Comparison of ENCODE assay signal across 20 cellular contexts in genomic region chr3:11198070-11198469, GRCh38. TPM values are rescaled to one million over a fixed set of nuclear protein-coding genes. Genes with fewer than 3 reads are reported as not detected.
DNase-seq lines count a peak whose midpoint lies in the region; ATAC-seq, FAIRE-seq and TF ChIP-seq lines count a peak whose summit lies in the region.
"Had no signal": no experiment of that assay in that cellular context is flagged by ENCODE, and none has a peak within 500 bp of the region (broad histone marks: within the 10 kb centered on the region; RNA-seq: fewer than 3 reads in every experiment).

No MANE protein-coding gene starts in this region.

- H3K4me3 ChIP-seq in SK-N-SH (ENCODE audit: low read depth in 2 of 2, low read length in 1 of 2) = peak overlapping the region in 1 of 2 experiments; percentile 12; a peak in 1 of 4 replicates
- no peak overlapping the region for H3K4me3 ChIP-seq in fibroblast of lung (replicated peaks in 1 of 4; ENCODE audit: control extremely low read depth in 1 of 4, insufficient read depth in 1 of 4, low read depth in 3 of 4, low read length in 4 of 4)
- no peak overlapping the region for H3K4me3 ChIP-seq in neutrophil (ENCODE audit: low read depth in 1 of 2, low read length in 1 of 2)
- no peak overlapping the region for H3K4me3 ChIP-seq in H7 (ENCODE audit: insufficient read depth, low read depth, low read length)
- H3K4me3 ChIP-seq: GM23248, MG63 had no signal

- H4K20me1 ChIP-seq in SK-N-SH (ENCODE audit: insufficient read depth) (no peaks in the 10 kb centered on the region), fibroblast of lung (ENCODE audit: control insufficient read depth, extremely low read depth, insufficient read depth, low read length) (no peaks in the 10 kb centered on the region)

- peaks cover 7% of the 10 kb centered on the region for H3K4me1 Mint-ChIP-seq in activated T-helper 17 cell treated with anti-CD3 and anti-CD28 coated beads, Interleukin-2, amount 50 U/mL, for 72 hours

- no peak overlapping the region for H3K27ac Mint-ChIP-seq in activated T-helper 17 cell treated with anti-CD3 and anti-CD28 coated beads, Interleukin-2, amount 50 U/mL, for 72 hours

- peaks cover 31 to 38% of the 10 kb centered on the region in 2 experiments for H3K4me1 ChIP-seq in SK-N-SH (ENCODE audit: control insufficient read depth in 1 of 2, insufficient read depth in 2 of 2, low read depth in 1 of 2, low read length in 1 of 2)
- H3K4me1 ChIP-seq in fibroblast of lung (ENCODE audit: control insufficient read depth, extremely low read depth, insufficient read depth, low read length) = peaks cover 39% of the 10 kb centered on the region
- peaks cover 72 to 73% of the 10 kb centered on the region in 2 experiments for H3K4me1 ChIP-seq in neutrophil (ENCODE audit: control insufficient read depth in 1 of 2, insufficient read depth in 1 of 2, low read depth in 1 of 2, low read length in 1 of 2)
- H3K4me1 ChIP-seq: Caco-2 had no signal

- no peaks in the 10 kb centered on the region for H3K9me2 ChIP-seq in SK-N-SH

- peak; percentile 36 for DNase-seq in EH (ENCODE audit: low read depth)
- DNase-seq in SK-N-SH = no peak
- DNase-seq in fibroblast of lung (ENCODE audit: low read depth in 2 of 2) = peak in 1 of 2 donors; percentile 52
- no peak for DNase-seq in D721Med (ENCODE audit: insufficient read length, low spot score)
- DNase-seq in H7 = no peak
- no peak for DNase-seq in activated effector memory CD4-positive, alpha-beta T cell treated with anti-CD3 and anti-CD28 coated beads, Interleukin-2, amount 50 U/mL, for 16 hours
- DNase-seq: Caco-2, MG63, NCI-H1092 treated with DMSO at 0.1 percent for 48 hours, NCI-H1694, NCI-H2107, NCI-H748 treated with DMSO at 0.1 percent for 48 hours, SIG-M5 had no signal

- WGBS in SK-N-SH (ENCODE audit: low lambda C conversion rate) = 22% methylated on average over 8 of the region's 8 CpGs

- ATAC-seq in activated T-helper 17 cell treated with anti-CD3 and anti-CD28 coated beads, Interleukin-2, amount 50 U/mL, for 72 hours (replicated peaks) = no peak

- H3K9ac ChIP-seq in SK-N-SH (peak overlapping the region; percentile 56), fibroblast of lung (ENCODE audit: insufficient read depth, low read length) (no peak overlapping the region)
- H3K9ac ChIP-seq: GM23248 had no signal

- peaks cover 36% of the 10 kb centered on the region for H3K27me3 Mint-ChIP-seq in activated T-helper 17 cell treated with anti-CD3 and anti-CD28 coated beads, Interleukin-2, amount 50 U/mL, for 72 hours

- peaks cover 78% of the 10 kb centered on the region for H3F3A ChIP-seq in SK-N-SH (replicated peaks; ENCODE audit: insufficient read depth)

- H2AFZ ChIP-seq in SK-N-SH (ENCODE audit: low read depth) (no peak overlapping the region; the same call in 1 of the 2 replicates), fibroblast of lung (ENCODE audit: low read length) (no peak overlapping the region)
- H2AFZ ChIP-seq: GM23248 had no signal

- H3K4me3 Mint-ChIP-seq in activated T-helper 17 cell treated with anti-CD3 and anti-CD28 coated beads, Interleukin-2, amount 50 U/mL, for 72 hours = no peak overlapping the region
- H3K4me3 Mint-ChIP-seq: CD14-positive monocyte had no signal

- no peaks in the 10 kb centered on the region for H3K27me3 ChIP-seq in SK-N-SH (ENCODE audit: insufficient read depth)
- H3K27me3 ChIP-seq in fibroblast of lung (ENCODE audit: control insufficient read depth, insufficient read depth, low read length) = no peaks in the 10 kb centered on the region
- H3K27me3 ChIP-seq in neutrophil = no peaks in the 10 kb centered on the region
- no peaks in the 10 kb centered on the region for H3K27me3 ChIP-seq in H7 (ENCODE audit: control insufficient read depth, insufficient read depth, low read length)
- H3K27me3 ChIP-seq: MG63 had no signal

- TF ChIP-seq EP300 in SK-N-SH (IDR thresholded peaks at IDR 0.05; ENCODE audit: borderline replicate concordance in 1 of 2, low read depth in 1 of 2, low read length in 1 of 2) = no peak; a peak in 1 of 4 replicates

- FAIRE-seq in D721Med (lab: Jason Lieb, UNC) = no peak
- FAIRE-seq: G401.6, GM12891, RCC 7860 had no signal

- TF ChIP-seq RAD21 in SK-N-SH (IDR thresholded peaks at IDR 0.05; ENCODE audit: low read length) = no peak

- no peak for TF ChIP-seq CTCF in SK-N-SH (IDR thresholded peaks at IDR 0.05)
- TF ChIP-seq CTCF in fibroblast of lung (conservative IDR thresholded peaks at IDR 0.05 in 1 of 2, IDR thresholded peaks at IDR 0.05 in 1 of 2; ENCODE audit: low read depth in 1 of 2, low read length in 2 of 2) = no peak
- no peak for TF ChIP-seq CTCF in neutrophil (IDR thresholded peaks at IDR 0.05)
- TF ChIP-seq CTCF in D721Med (IDR thresholded peaks at IDR 0.05; ENCODE audit: insufficient read depth, missing control alignments) = no peak

- H3K9me3 ChIP-seq in SK-N-SH = no peaks in the 10 kb centered on the region
- H3K9me3 ChIP-seq in fibroblast of lung (ENCODE audit: control insufficient read depth, insufficient read depth, low read depth, low read length) = no peaks in the 10 kb centered on the region
- H3K9me3 ChIP-seq in neutrophil = no peaks in the 10 kb centered on the region
- H3K9me3 ChIP-seq: Caco-2, MG63 had no signal

- peaks cover 0 to 9% of the 10 kb centered on the region in 2 experiments for H3K36me3 ChIP-seq in SK-N-SH (replicated peaks in 1 of 2; ENCODE audit: control insufficient read depth in 1 of 2, insufficient read depth in 2 of 2, low read length in 1 of 2)
- no peaks in the 10 kb centered on the region for H3K36me3 ChIP-seq in fibroblast of lung (ENCODE audit: control insufficient read depth, insufficient read depth, low read length)
- H3K36me3 ChIP-seq in neutrophil = peaks cover 13% of the 10 kb centered on the region
- no peaks in the 10 kb centered on the region for H3K36me3 ChIP-seq in H7 (replicated peaks; ENCODE audit: control insufficient read depth, insufficient read depth, low read length)
- H3K36me3 ChIP-seq: MG63 had no signal

- POLR2A ChIA-PET in SK-N-SH (lab: Yijun Ruan, JAX) = interaction anchor here (0.5 kb wide), 1 partner anchor 1077 kb away, joined by 3 read pairs; no protein-coding TSS in a partner anchor

- no peaks in the 10 kb centered on the region for H3K9me3 Mint-ChIP-seq in activated T-helper 17 cell treated with anti-CD3 and anti-CD28 coated beads, Interleukin-2, amount 50 U/mL, for 72 hours

- peak overlapping the region; percentile 72 for H3K4me2 ChIP-seq in SK-N-SH
- H3K4me2 ChIP-seq in fibroblast of lung (ENCODE audit: extremely low read depth, insufficient read depth, low read length) = peak overlapping the region; percentile 18

- H3K79me2 ChIP-seq in SK-N-SH (ENCODE audit: insufficient read depth) = peaks cover 71% of the 10 kb centered on the region
- H3K79me2 ChIP-seq in fibroblast of lung (ENCODE audit: control insufficient read depth, insufficient read depth, low read length) = peaks cover 5% of the 10 kb centered on the region

- H3K27ac ChIP-seq in SK-N-SH (ENCODE audit: low read depth in 2 of 2, low read length in 1 of 2) (peak overlapping the region; percentile 80 to 94), fibroblast of lung (ENCODE audit: insufficient read depth, low read length) (no peak overlapping the region), neutrophil (peak overlapping the region; percentile 70)

- no peaks in the 10 kb centered on the region for H3K36me3 Mint-ChIP-seq in activated T-helper 17 cell treated with anti-CD3 and anti-CD28 coated beads, Interleukin-2, amount 50 U/mL, for 72 hours (ENCODE audit: low read depth)

- CTCF ChIA-PET in SK-N-SH (lab: Yijun Ruan, JAX) = interaction anchor here (0.7 to 2.6 kb wide), 10 partner anchors 13 to 533 kb away, joined by 3 to 17 read pairs (median 4); no protein-coding TSS in a partner anchor

TF ChIP-seq in SK-N-SH, 30 proteins besides CTCF, POLR2A, EP300 and RAD21 (continues in another document):
- TF ChIP-seq GATA2 (CRISPR knock-in tag; IDR thresholded peaks at IDR 0.05) (peak; percentile 25; the same call in 1 of the 2 replicates), ZBTB33 (IDR thresholded peaks at IDR 0.05; ENCODE audit: borderline replicate concordance, low read depth) (no peak)

RNA-seq across cellular contexts. Expression of gene HRH1, which starts 43.8 kb away (rescaled TPM):
- polyA plus RNA-seq in SK-N-SH (2012; rRNA removed) (6.2 and 7.7 TPM in 2 replicates), fibroblast of lung (11.2 and 12.6 TPM in 2 replicates)
- 6.9 and 7.3 TPM in 2 replicates for polyA plus RNA-seq in SK-N-SH (2012; cell fraction: cytosol; rRNA removed)
- polyA plus RNA-seq in SK-N-SH (2012; cell fraction: nucleus; rRNA removed) = 3.6 and 7.6 TPM in 2 replicates
- 30.6 and 32.6 TPM in 2 replicates for total RNA-seq in fibroblast of lung
- polyA plus RNA-seq in fibroblast of lung (2012) = 7.5 and 8.7 TPM in 2 replicates
- polyA minus RNA-seq in fibroblast of lung (ENCODE audit: low replicate concordance) = 24.5 and 28.1 TPM in 2 replicates
- total RNA-seq in H7 (2014; rRNA removed; shearing (Covaris generic)) = not detected in 2 replicates
- total RNA-seq in activated T-helper 17 cell treated with anti-CD3 and anti-CD28 coated beads, Interleukin-2, amount 50 U/mL, for 72 hours = 1 to 10 TPM; 1.1 to 4.7 TPM
